26 cellular contexts compared by ENCODE assay signal in genomic region chr1:15065736-15066135, GRCh38.
"Had no signal": no experiment of that assay in that cellular context is flagged by ENCODE, and none has a peak within 500 bp of the region (broad histone marks: within the 10 kb centered on the region; RNA-seq: fewer than 3 reads in every experiment).

No MANE protein-coding gene starts in this region.

- H3K4me3 ChIP-seq: breast epithelium, esophagus squamous epithelium, left ventricle myocardium inferior, lung, psoas muscle, thoracic aorta had no signal

- H3K9me3 Mint-ChIP-seq: type B pancreatic cell had no signal

- H3K27ac ChIP-seq: breast epithelium, epithelial cell of prostate, left ventricle myocardium inferior, parathyroid adenoma, psoas muscle, thoracic aorta had no signal

- H3K36me3 ChIP-seq: breast epithelium had no signal

- H3K27ac Mint-ChIP-seq: activated CD4-positive, alpha-beta memory T cell treated with anti-CD3 and anti-CD28 coated beads, Interleukin-2, amount 10 ng/mL, durations not matched to agents 7 days and 5 days; activated CD4-positive, alpha-beta T cell treated with anti-CD3 and anti-CD28 coated beads, Interleukin-2, amount 10 ng/mL, durations not matched to agents 7 days and 5 days; activated naive CD4-positive, alpha-beta T cell treated with anti-CD3 and anti-CD28 coated beads, Interleukin-2, amount 50 U/mL, for 72 hours; activated T-helper 17 cell treated with anti-CD3 and anti-CD28 coated beads, Interleukin-2, amount 50 U/mL, for 72 hours; type B pancreatic cell had no signal

- H3K79me2 ChIP-seq: parathyroid adenoma had no signal

- H3K9ac ChIP-seq: parathyroid adenoma had no signal

- H3K27me3 Mint-ChIP-seq: activated CD4-positive, alpha-beta memory T cell treated with anti-CD3 and anti-CD28 coated beads, Interleukin-2, amount 10 ng/mL, durations not matched to agents 7 days and 5 days; activated CD4-positive, alpha-beta T cell treated with anti-CD3 and anti-CD28 coated beads, Interleukin-2, amount 10 ng/mL, durations not matched to agents 7 days and 5 days; activated T-helper 17 cell treated with anti-CD3 and anti-CD28 coated beads, Interleukin-2, amount 50 U/mL, for 72 hours; type B pancreatic cell had no signal

- ATAC-seq: activated naive CD4-positive, alpha-beta T cell treated with anti-CD3 and anti-CD28 coated beads, Interleukin-2, amount 50 U/mL, for 72 hours; activated T-cell treated with anti-CD3 and anti-CD28 coated beads, Interleukin-2, amount 50 U/mL, for 4 hours; activated T-helper 17 cell treated with anti-CD3 and anti-CD28 coated beads, Interleukin-2, amount 50 U/mL, for 72 hours; psoas muscle had no signal

- H3K9me3 ChIP-seq: thoracic aorta had no signal

- DNase-seq: activated CD4-positive, alpha-beta memory T cell treated with anti-CD3 and anti-CD28 coated beads, Interleukin-2, amount 10 ng/mL, durations not matched to agents 7 days and 5 days; activated CD4-positive, alpha-beta T cell treated with anti-CD3 and anti-CD28 coated beads, Interleukin-2, amount 10 ng/mL, durations not matched to agents 7 days and 5 days; activated CD4-positive, CD25-positive, alpha-beta regulatory T cell treated with anti-CD3 and anti-CD28 coated beads, Interleukin-2, amount 50 U/mL, for 72 hours; activated CD8-positive, alpha-beta memory T cell treated with anti-CD3 and anti-CD28 coated beads, Interleukin-2, amount 50 U/mL, for 48 hours; activated T-cell treated with anti-CD3 and anti-CD28 coated beads, Interleukin-2, amount 50 U/mL, for 4 hours; central memory CD4-positive, alpha-beta T cell; dermis blood vessel endothelial cell; effector CD4-positive, alpha-beta T cell; esophagus squamous epithelium; foreskin melanocyte; left ventricle myocardium inferior; mesendoderm; nucleus accumbens; psoas muscle; stimulated activated CD4-positive, alpha-beta T cell treated with anti-CD3 and anti-CD28 coated beads, Interleukin-15, amount 100 ng/mL, for 24 hours; stimulated activated CD4-positive, alpha-beta T cell treated with anti-CD3 and anti-CD28 coated beads, Interleukin-2, amount 100 ng/mL, for 24 hours; stimulated activated naive CD4-positive, alpha-beta T cell treated with Interleukin-2 at 50 U/mL for 16 hours; T-helper 9 cell had no signal

- H3K27me3 ChIP-seq: breast epithelium, esophagus squamous epithelium had no signal

- H3K4me3 Mint-ChIP-seq: activated CD4-positive, alpha-beta memory T cell treated with anti-CD3 and anti-CD28 coated beads, Interleukin-2, amount 10 ng/mL, durations not matched to agents 7 days and 5 days; activated CD4-positive, alpha-beta T cell treated with anti-CD3 and anti-CD28 coated beads, Interleukin-2, amount 10 ng/mL, durations not matched to agents 7 days and 5 days; activated T-cell treated with anti-CD3 and anti-CD28 coated beads, Interleukin-2, amount 50 U/mL, for 4 hours; activated T-helper 17 cell treated with anti-CD3 and anti-CD28 coated beads, Interleukin-2, amount 50 U/mL, for 72 hours; type B pancreatic cell had no signal

- H2AFZ ChIP-seq: parathyroid adenoma had no signal

- H3K4me1 ChIP-seq: breast epithelium, left ventricle myocardium inferior, parathyroid adenoma, psoas muscle had no signal

- H3K4me1 Mint-ChIP-seq: activated CD4-positive, alpha-beta memory T cell treated with anti-CD3 and anti-CD28 coated beads, Interleukin-2, amount 10 ng/mL, durations not matched to agents 7 days and 5 days; activated CD4-positive, alpha-beta T cell treated with anti-CD3 and anti-CD28 coated beads, Interleukin-2, amount 10 ng/mL, durations not matched to agents 7 days and 5 days; activated T-helper 17 cell treated with anti-CD3 and anti-CD28 coated beads, Interleukin-2, amount 50 U/mL, for 72 hours had no signal
